Comparison of ENCODE assay signal across 16 cellular contexts in genomic region chr9:82970359-82970758, GRCh38.
A peak's percentile ranks its signal among the peaks of the same experiment; 100 is the strongest.
DNase-seq lines count a peak whose midpoint lies in the region; TF ChIP-seq lines count a peak whose summit lies in the region.
"Had no signal": no experiment of that assay in that cellular context is flagged by ENCODE, and none has a peak within 500 bp of the region (broad histone marks: within the 10 kb centered on the region; RNA-seq: fewer than 3 reads in every experiment).

No MANE protein-coding gene starts in this region.

- H3K27me3 ChIP-seq in WERI-Rb-1 (ENCODE audit: insufficient read depth, low read depth, severe bottlenecking) = no peaks in the 10 kb centered on the region
- H3K27me3 ChIP-seq in left ventricle myocardium inferior (ENCODE audit: low read depth) = peaks cover 20% of the 10 kb centered on the region

- no peaks in the 10 kb centered on the region for H3K9me3 ChIP-seq in WERI-Rb-1 (ENCODE audit: severe bottlenecking)
- H3K9me3 ChIP-seq in left ventricle myocardium inferior (replicated peaks) = peaks cover 8% of the 10 kb centered on the region
- H3K9me3 ChIP-seq: HAP-1 had no signal

- H3K27ac ChIP-seq in WERI-Rb-1 (no peak overlapping the region), substantia nigra (ENCODE audit: low read depth, low read length, poor library complexity, severe bottlenecking) (no peak overlapping the region), left ventricle myocardium inferior (replicated peaks) (no peak overlapping the region)

- intact Hi-C loops in left ventricle myocardium inferior (cut with micrococcal nuclease) = no loop called here

- DNase-seq in WERI-Rb-1 (peak; percentile 16), epithelial cell of esophagus (ENCODE audit: low read depth) (peak; percentile 54), kidney tubule cell (ENCODE audit: low spot score) (peak; percentile 33), substantia nigra (lab: John Stamatoyannopoulos, UW) (no peak), inferior parietal cortex (ENCODE audit: extremely low spot score) (no peak), left ventricle myocardium inferior (no peak)
- DNase-seq: C1 segment of cervical spinal cord; Calu3; CD4-positive, alpha-beta memory T cell; COR-L47; DMS53; DMS79 treated with DMSO at 0.1 percent for 48 hours; GF-D8; GOT3; HFFc6 had no signal

- H3K4me3 ChIP-seq in WERI-Rb-1 (ENCODE audit: low read depth, low read length) (no peak overlapping the region), epithelial cell of esophagus (ENCODE audit: low read length) (no peak overlapping the region), left ventricle myocardium inferior (no peak overlapping the region)
- H3K4me3 ChIP-seq: HAP-1 had no signal

- TF ChIP-seq CTCF in WERI-Rb-1 (IDR thresholded peaks at IDR 0.05; ENCODE audit: low read depth, low read length) (no peak), epithelial cell of esophagus (IDR thresholded peaks at IDR 0.05; ENCODE audit: insufficient read depth, low read depth, low read length, missing control alignments) (no peak), left ventricle myocardium inferior (IDR thresholded peaks at IDR 0.05; ENCODE audit: borderline replicate concordance) (no peak)

- H3K36me3 ChIP-seq in WERI-Rb-1 (no peaks in the 10 kb centered on the region), left ventricle myocardium inferior (no peaks in the 10 kb centered on the region)
- H3K36me3 ChIP-seq: HAP-1 had no signal

- H3K4me1 ChIP-seq in left ventricle myocardium inferior = no peaks in the 10 kb centered on the region
- H3K4me1 ChIP-seq: HAP-1 had no signal

Comparison
In these comparisons a context has a peak if more than half of its experiments do, and no peak if none do; other contexts are left out.
1. DNase-seq: peak in WERI-Rb-1 (single experiment), epithelial cell of esophagus (single experiment) and kidney tubule cell (single experiment); none in substantia nigra (0 of 49), inferior parietal cortex (single experiment) and left ventricle myocardium inferior (single experiment).